Comparison of ENCODE assay signal across 11 cellular contexts in genomic region chr2:39737661-39738060, GRCh38. TPM values are rescaled to one million over a fixed set of nuclear protein-coding genes. Genes with fewer than 3 reads are reported as not detected.
DNase-seq lines count a peak whose midpoint lies in the region; ATAC-seq and TF ChIP-seq lines count a peak whose summit lies in the region.
"Had no signal": no experiment of that assay in that cellular context is flagged by ENCODE, and none has a peak within 500 bp of the region (broad histone marks: within the 10 kb centered on the region; RNA-seq: fewer than 3 reads in every experiment).

No MANE protein-coding gene starts in this region.

- peaks cover 28% of the 10 kb centered on the region for H3K79me2 ChIP-seq in smooth muscle cell (ENCODE audit: low read depth)

- peak overlapping the region; percentile 82 for H3K4me2 ChIP-seq in smooth muscle cell

- peaks cover 24% of the 10 kb centered on the region for H3K4me1 ChIP-seq in smooth muscle cell (ENCODE audit: low read depth)

- no peak overlapping the region for H2AFZ ChIP-seq in smooth muscle cell (ENCODE audit: low read depth)

- H3K36me3 ChIP-seq in smooth muscle cell (ENCODE audit: low read depth): no peaks in the 10 kb centered on the region

- peak overlapping the region; percentile 20 for H3K4me3 ChIP-seq in smooth muscle cell
- H3K4me3 ChIP-seq: esophagus muscularis mucosa had no signal

- DNase-seq in HCEC 1CT (peak; percentile 54), amniotic epithelial cell (ENCODE audit: low read depth) (peak; percentile 91), hepatic stellate cell (ENCODE audit: low spot score) (peak; percentile 56), smooth muscle cell (lab: John Stamatoyannopoulos, UW; ENCODE audit: unreplicated experiment) (peak; percentile 4), NK-92 (lab: John Stamatoyannopoulos, UW; ENCODE audit: unreplicated experiment) (no peak), ecto neural progenitor cell (ENCODE audit: low spot score) (no peak), NCI-H446 (lab: John Stamatoyannopoulos, UW) (no peak)
- DNase-seq: activated gamma-delta T cell, NCI-H2107 had no signal

- H3F3A ChIP-seq in smooth muscle cell (ENCODE audit: low read depth): peaks cover 38% of the 10 kb centered on the region

- 4% methylated on average over 8 of the region's 8 CpGs for WGBS in smooth muscle cell (ENCODE audit: low lambda C conversion rate)

- H4K20me1 ChIP-seq in smooth muscle cell (ENCODE audit: low read depth): no peaks in the 10 kb centered on the region

- H3K27me3 ChIP-seq in smooth muscle cell (ENCODE audit: low read depth): no peaks in the 10 kb centered on the region
- H3K27me3 ChIP-seq: esophagus muscularis mucosa had no signal

- no peak for ATAC-seq in GM19328 (IDR thresholded peaks at IDR 0.05; ENCODE audit: unreplicated experiment)

- TF ChIP-seq CTCF in smooth muscle cell (IDR thresholded peaks at IDR 0.05; ENCODE audit: borderline replicate concordance, insufficient read depth, poor library complexity, severe bottlenecking): no peak

- H3K27ac ChIP-seq in smooth muscle cell (ENCODE audit: low read depth): peak overlapping the region; percentile 98
- H3K27ac ChIP-seq: esophagus muscularis mucosa had no signal

- H3K9ac ChIP-seq in smooth muscle cell (ENCODE audit: low read depth): peak overlapping the region; percentile 91

- H3K9me3 ChIP-seq in smooth muscle cell (replicated peaks; ENCODE audit: low read depth): no peaks in the 10 kb centered on the region
- H3K9me3 ChIP-seq: esophagus muscularis mucosa had no signal

RNA-seq across cellular contexts. Expression of gene THUMPD2, which starts 41.4 kb away (rescaled TPM):
- 18.6 and 18.8 TPM in 2 replicates for total RNA-seq in smooth muscle cell
- polyA plus RNA-seq in smooth muscle cell: 13.1 and 14.5 TPM in 2 replicates

Comparison
In these comparisons a context has a peak if more than half of its experiments do, and no peak if none do; other contexts are left out.
1. DNase-seq: peak in HCEC 1CT (single experiment), amniotic epithelial cell (single experiment), hepatic stellate cell (single experiment) and smooth muscle cell (single experiment); none in NK-92 (single experiment), ecto neural progenitor cell (single experiment) and NCI-H446 (0 of 2).